ENCODE assay signal across 19 cellular contexts in the genomic region with DNA sequence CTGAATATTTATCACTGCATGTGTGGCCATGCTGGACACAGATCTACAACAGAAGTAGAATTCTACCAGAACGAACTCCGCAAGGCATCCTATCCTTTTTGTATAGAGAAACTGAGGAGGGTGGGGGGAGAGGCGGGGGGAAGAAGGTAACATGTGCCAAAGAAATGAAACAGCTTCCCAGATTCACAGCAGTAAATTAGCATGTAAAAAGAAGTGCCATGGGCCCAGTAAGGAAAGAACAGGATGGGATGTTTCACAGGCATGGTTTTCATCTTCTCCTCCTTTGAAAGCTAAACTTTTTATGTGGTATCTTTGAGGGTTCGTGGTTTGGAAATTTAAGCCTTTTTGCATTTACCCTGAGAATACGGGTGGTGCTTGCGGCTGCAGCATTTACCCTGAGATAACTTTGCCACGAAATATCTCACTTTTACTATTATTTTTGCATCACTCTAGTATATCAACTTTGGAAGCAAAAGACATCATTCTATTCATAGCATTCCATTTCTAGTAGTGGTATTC.
"Had no signal": no experiment of that assay in that cellular context is flagged by ENCODE, and none has a peak within 500 bp of the region (broad histone marks: within the 10 kb centered on the region; RNA-seq: fewer than 3 reads in every experiment).

No MANE protein-coding gene starts in this region.

- H3K27me3 ChIP-seq: esophagus squamous epithelium, left lung, ovary, thyroid gland had no signal

- H3K36me3 ChIP-seq: esophagus squamous epithelium, left lung, ovary, prostate gland, thyroid gland had no signal

- H3K4me1 ChIP-seq: prostate gland, thyroid gland had no signal

- H3K9me3 ChIP-seq: esophagus squamous epithelium, left lung, ovary, prostate gland, thyroid gland had no signal

- ATAC-seq: activated CD8-positive, alpha-beta T cell treated with anti-CD3 and anti-CD28 coated beads for 36 hours; natural killer cell had no signal

- DNase-seq: activated CD4-positive, alpha-beta T cell treated with anti-CD3 and anti-CD28 coated beads, Interleukin-2, amount 10 ng/mL, durations not matched to agents 7 days and 5 days; activated CD4-positive, CD25-positive, alpha-beta regulatory T cell treated with anti-CD3 and anti-CD28 coated beads, Interleukin-2, amount 50 U/mL, for 72 hours; activated CD8-positive, alpha-beta T cell treated with anti-CD3 and anti-CD28 coated beads for 36 hours; activated gamma-delta T cell; cerebellar nuclear complex; cortex of kidney; endodermal cell; esophagus squamous epithelium; kidney glomerular epithelial cell; left lung; natural killer cell; ovary; stimulated activated CD4-positive, alpha-beta T cell treated with anti-CD3 and anti-CD28 coated beads, Interleukin-4, amount 100 ng/mL, for 24 hours; stimulated activated naive CD4-positive, alpha-beta T cell treated with Interleukin-2 at 50 U/mL for 16 hours; substantia nigra; thyroid gland had no signal

- H3K27ac ChIP-seq: ovary, prostate gland, thyroid gland, VCaP had no signal

- H3K4me3 ChIP-seq: esophagus squamous epithelium, left lung, lung, ovary, prostate gland, thyroid gland had no signal
